Comparison of ENCODE assay signal across 1 cellular context in genomic region chr17:38443356-38444026, GRCh38.
TF ChIP-seq lines count a peak whose summit lies in the region.

No MANE protein-coding gene starts in this region.

TF ChIP-seq in H1, 55 proteins besides CTCF, POLR2A, EP300 and RAD21 (continued from another document):
- TF ChIP-seq EZH2 (IDR thresholded peaks at IDR 0.05; ENCODE audit: low read depth, low read length, severe bottlenecking) (no peak), ASH2L (IDR thresholded peaks at IDR 0.05; ENCODE audit: low read length) (no peak), CBX5 (IDR thresholded peaks at IDR 0.05; ENCODE audit: low read depth, low read length) (no peak), ATF3 (IDR thresholded peaks at IDR 0.05; ENCODE audit: insufficient read depth, low read depth, low read length) (no peak), TAF1 (IDR thresholded peaks at IDR 0.05; ENCODE audit: low read depth, low read length) (no peak)
